ENCODE assay signal across 20 cellular contexts in genomic region chr10:94102436-94102835, GRCh38.
"Had no signal": no experiment of that assay in that cellular context is flagged by ENCODE, and none has a peak within 500 bp of the region (broad histone marks: within the 10 kb centered on the region; RNA-seq: fewer than 3 reads in every experiment).

No MANE protein-coding gene starts in this region.

- H3K4me1 Mint-ChIP-seq: naive thymus-derived CD4-positive, alpha-beta T cell had no signal

- ATAC-seq: left lobe of liver; naive thymus-derived CD4-positive, alpha-beta T cell; stimulated activated naive CD8-positive, alpha-beta T cell treated with anti-CD3 and anti-CD28 coated beads, Interleukin-15, Interleukin-2, amounts not matched to agents 100 U/mL and 50 U/mL, for 24 hours; upper lobe of right lung had no signal

- H3K27ac Mint-ChIP-seq: naive thymus-derived CD4-positive, alpha-beta T cell had no signal

- H3K4me3 ChIP-seq: colonic mucosa, heart left ventricle, lung, prostate gland, sigmoid colon, skin epidermis, suprapubic skin, tibial artery, upper lobe of right lung, vagina had no signal

- H3K27ac ChIP-seq: colonic mucosa, heart left ventricle, parathyroid adenoma, prostate gland, skin epidermis, suprapubic skin, upper lobe of right lung, vagina had no signal

- H2AFZ ChIP-seq: parathyroid adenoma had no signal

- DNase-seq: colonic mucosa; dermis blood vessel endothelial cell; effector CD4-positive, alpha-beta T cell; heart left ventricle; hypothalamus; kidney glomerular epithelial cell; naive thymus-derived CD4-positive, alpha-beta T cell; nucleus accumbens; sigmoid colon; stimulated activated CD4-positive, alpha-beta T cell treated with anti-CD3 and anti-CD28 coated beads, Interleukin-2, amount 100 ng/mL, for 48 hours; stimulated activated naive CD8-positive, alpha-beta T cell treated with anti-CD3 and anti-CD28 coated beads, Interleukin-15, Interleukin-2, amounts not matched to agents 100 U/mL and 50 U/mL, for 24 hours; tibial artery; upper lobe of right lung had no signal

- H3K9me3 ChIP-seq: colonic mucosa, heart left ventricle, prostate gland, sigmoid colon, suprapubic skin, tibial artery, upper lobe of right lung, vagina had no signal

- H3K36me3 ChIP-seq: colonic mucosa, heart left ventricle, prostate gland, sigmoid colon, suprapubic skin, tibial artery, upper lobe of right lung, vagina had no signal

- H3K4me1 ChIP-seq: colonic mucosa, parathyroid adenoma, prostate gland, suprapubic skin, upper lobe of right lung had no signal

- H3K4me3 Mint-ChIP-seq: naive thymus-derived CD4-positive, alpha-beta T cell had no signal

- H3K36me3 Mint-ChIP-seq: naive thymus-derived CD4-positive, alpha-beta T cell had no signal

- H3K79me2 ChIP-seq: parathyroid adenoma had no signal

- H3K9ac ChIP-seq: parathyroid adenoma had no signal

- H3K27me3 ChIP-seq: colonic mucosa, heart left ventricle, sigmoid colon, suprapubic skin, tibial artery, upper lobe of right lung, vagina had no signal
